21 cellular contexts compared by ENCODE assay signal in the genomic region with DNA sequence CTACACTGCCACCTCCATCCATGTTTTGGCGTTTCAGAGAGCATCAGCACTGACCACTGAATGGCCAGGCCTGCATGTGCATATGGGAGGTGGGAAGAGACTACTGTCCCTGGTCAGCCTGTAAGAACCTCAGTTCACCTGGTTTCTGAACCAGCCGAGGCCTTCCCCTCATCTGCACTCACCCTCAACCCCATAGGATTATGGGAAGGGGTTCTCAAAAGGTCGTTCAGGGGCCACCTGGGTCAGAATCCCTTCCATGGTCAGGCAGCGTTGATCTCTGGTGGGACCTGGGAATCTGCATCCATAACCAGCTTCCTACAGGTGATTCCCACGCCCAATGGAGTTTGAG. TPM values are rescaled to one million over a fixed set of nuclear protein-coding genes. Genes with fewer than 3 reads are reported as not detected.
DNase-seq lines count a peak whose midpoint lies in the region; ATAC-seq, FAIRE-seq and TF ChIP-seq lines count a peak whose summit lies in the region.
"Had no signal": no experiment of that assay in that cellular context is flagged by ENCODE, and none has a peak within 500 bp of the region (broad histone marks: within the 10 kb centered on the region; RNA-seq: fewer than 3 reads in every experiment).

No MANE protein-coding gene starts in this region.

- H3K9me3 Mint-ChIP-seq in CD14-positive monocyte: no peaks in the 10 kb centered on the region
- no peaks in the 10 kb centered on the region for H3K9me3 Mint-ChIP-seq in activated T-helper 17 cell treated with anti-CD3 and anti-CD28 coated beads, Interleukin-2, amount 50 U/mL, for 72 hours
- no peaks in the 10 kb centered on the region for H3K9me3 Mint-ChIP-seq in osteocyte (ENCODE audit: unreplicated experiment)
- no peaks in the 10 kb centered on the region for H3K9me3 Mint-ChIP-seq in CD8-positive, alpha-beta memory T cell
- H3K9me3 Mint-ChIP-seq: activated CD4-positive, alpha-beta memory T cell treated with anti-CD3 and anti-CD28 coated beads for 36 hours; nephron progenitor cell had no signal

- H3K4me1 ChIP-seq in CD8-positive, alpha-beta memory T cell (ENCODE audit: insufficient read depth, low read length): peaks cover 45% of the 10 kb centered on the region
- H3K4me1 ChIP-seq: breast epithelium had no signal

- no peak for ATAC-seq in activated T-helper 17 cell treated with anti-CD3 and anti-CD28 coated beads, Interleukin-2, amount 50 U/mL, for 72 hours (replicated peaks)
- no peak for ATAC-seq in GM18519 (IDR thresholded peaks at IDR 0.05; ENCODE audit: low FRiP score, unreplicated experiment)
- ATAC-seq in activated CD4-positive, CD25-positive, alpha-beta regulatory T cell treated with anti-CD3 and anti-CD28 coated beads, Interleukin-2, amount 50 U/mL, for 24 hours: no peak
- ATAC-seq: K562, left colon had no signal

- no peaks in the 10 kb centered on the region for H3K27me3 ChIP-seq in CD8-positive, alpha-beta memory T cell (ENCODE audit: insufficient read depth, low read length, poor library complexity, severe bottlenecking)
- H3K27me3 ChIP-seq: BE2C, breast epithelium, colonic mucosa, stomach had no signal

- H3K27me3 Mint-ChIP-seq in CD14-positive monocyte (ENCODE audit: low read depth in 3 of 3) (no peaks in the 10 kb centered on the region), osteocyte (ENCODE audit: unreplicated experiment) (no peaks in the 10 kb centered on the region)
- no peaks in the 10 kb centered on the region for H3K27me3 Mint-ChIP-seq in activated T-helper 17 cell treated with anti-CD3 and anti-CD28 coated beads, Interleukin-2, amount 50 U/mL, for 72 hours
- H3K27me3 Mint-ChIP-seq in CD8-positive, alpha-beta memory T cell: no peaks in the 10 kb centered on the region
- H3K27me3 Mint-ChIP-seq: activated CD4-positive, alpha-beta memory T cell treated with anti-CD3 and anti-CD28 coated beads for 36 hours had no signal

- H3K4me1 Mint-ChIP-seq in CD14-positive monocyte: peaks cover 58% of the 10 kb centered on the region
- peaks cover 29% of the 10 kb centered on the region for H3K4me1 Mint-ChIP-seq in activated T-helper 17 cell treated with anti-CD3 and anti-CD28 coated beads, Interleukin-2, amount 50 U/mL, for 72 hours
- H3K4me1 Mint-ChIP-seq in osteocyte (ENCODE audit: unreplicated experiment): peaks cover 19% of the 10 kb centered on the region
- H3K4me1 Mint-ChIP-seq in CD8-positive, alpha-beta memory T cell: peaks cover 41 to 54% (median 51%) of the 10 kb centered on the region in 3 donors

- H3K27ac Mint-ChIP-seq in CD14-positive monocyte: peak overlapping the region in 5 of 7 donors; percentile 48 to 84 (median 58)
- peak overlapping the region; percentile 12 for H3K27ac Mint-ChIP-seq in activated T-helper 17 cell treated with anti-CD3 and anti-CD28 coated beads, Interleukin-2, amount 50 U/mL, for 72 hours
- no peak overlapping the region for H3K27ac Mint-ChIP-seq in osteocyte (ENCODE audit: unreplicated experiment)
- H3K27ac Mint-ChIP-seq in CD8-positive, alpha-beta memory T cell: peak overlapping the region in 3 of 8 donors; percentile 12 to 36 (median 24)
- H3K27ac Mint-ChIP-seq: activated CD4-positive, alpha-beta memory T cell treated with anti-CD3 and anti-CD28 coated beads for 36 hours had no signal

- TF ChIP-seq CTCF in CD14-positive monocyte (IDR thresholded peaks at IDR 0.05): no peak
- TF ChIP-seq CTCF in osteocyte (IDR thresholded peaks at IDR 0.05): no peak

- H3K36me3 Mint-ChIP-seq in CD14-positive monocyte: peaks cover 16 to 36% of the 10 kb centered on the region in 2 donors
- H3K36me3 Mint-ChIP-seq in activated T-helper 17 cell treated with anti-CD3 and anti-CD28 coated beads, Interleukin-2, amount 50 U/mL, for 72 hours (ENCODE audit: low read depth): peaks cover 20% of the 10 kb centered on the region
- no peaks in the 10 kb centered on the region for H3K36me3 Mint-ChIP-seq in osteocyte (ENCODE audit: unreplicated experiment)
- H3K36me3 Mint-ChIP-seq in CD8-positive, alpha-beta memory T cell: peaks cover 0 to 4% (median 1%) of the 10 kb centered on the region in 3 donors

- POLR2A ChIA-PET in CD8-positive, alpha-beta memory T cell (lab: Charles Lee): no interaction called here

- CTCF ChIA-PET in CD8-positive, alpha-beta memory T cell (lab: Charles Lee): no interaction called here

- H3K27ac ChIP-seq in CD8-positive, alpha-beta memory T cell (ENCODE audit: low read depth, low read length): no peak overlapping the region
- H3K27ac ChIP-seq: breast epithelium, colonic mucosa, prostate gland, stomach had no signal

- H3K4me3 Mint-ChIP-seq in CD14-positive monocyte (no peak overlapping the region), osteocyte (ENCODE audit: unreplicated experiment) (no peak overlapping the region)
- H3K4me3 Mint-ChIP-seq in activated T-helper 17 cell treated with anti-CD3 and anti-CD28 coated beads, Interleukin-2, amount 50 U/mL, for 72 hours: no peak overlapping the region
- no peak overlapping the region for H3K4me3 Mint-ChIP-seq in CD8-positive, alpha-beta memory T cell
- H3K4me3 Mint-ChIP-seq: activated CD4-positive, alpha-beta memory T cell treated with anti-CD3 and anti-CD28 coated beads for 36 hours; nephron progenitor cell had no signal

- intact Hi-C loops in CD14-positive monocyte (cut with micrococcal nuclease): loop anchor here in 1 of 2 donors (5.0 kb wide), 2 partner anchors 34 to 74 kb away; no protein-coding TSS in a partner anchor

- FAIRE-seq in GM19239 (lab: Jason Lieb, UNC): peak; percentile 23
- FAIRE-seq: H1, K562 had no signal

- H3K4me3 ChIP-seq in CD8-positive, alpha-beta memory T cell (ENCODE audit: low read length): no peak overlapping the region
- H3K4me3 ChIP-seq: breast epithelium, colonic mucosa, K562, prostate gland, stomach had no signal

- H3K36me3 ChIP-seq in CD8-positive, alpha-beta memory T cell (ENCODE audit: insufficient read depth, low read length): no peaks in the 10 kb centered on the region
- H3K36me3 ChIP-seq: BE2C, breast epithelium, colonic mucosa, prostate gland, stomach had no signal

- DNase-seq in CD14-positive monocyte (ENCODE audit: low spot score) (no peak), GM19239 (ENCODE audit: insufficient read length, low spot score) (no peak), osteocyte (ENCODE audit: extremely low spot score, unreplicated experiment) (peak; percentile 63)
- no peak for DNase-seq in CD8-positive, alpha-beta memory T cell
- DNase-seq: activated CD4-positive, alpha-beta memory T cell treated with anti-CD3 and anti-CD28 coated beads for 36 hours; colonic mucosa; left colon; mesendoderm; NCI-H187 treated with DMSO at 0.1 percent for 48 hours; nephron progenitor cell; Right ventricle myocardium superior; stimulated activated CD4-positive, alpha-beta T cell treated with anti-CD3 and anti-CD28 coated beads, Interleukin-2, amount 100 ng/mL, for 24 hours; stomach had no signal

- no peaks in the 10 kb centered on the region for H3K9me3 ChIP-seq in CD8-positive, alpha-beta memory T cell (ENCODE audit: low read length)
- H3K9me3 ChIP-seq: BE2C, breast epithelium, colonic mucosa, prostate gland, stomach had no signal

RNA-seq across cellular contexts. Expression of a gene that starts 36.7 kb away (rescaled TPM):
- 1 to 10 TPM in 1 of 2 donors, under 1 TPM in 1; 0.79 to 1.4 TPM for polyA plus RNA-seq in CD14-positive monocyte
- 10 to 100 TPM; 15.1 to 42.6 TPM for total RNA-seq in activated T-helper 17 cell treated with anti-CD3 and anti-CD28 coated beads, Interleukin-2, amount 50 U/mL, for 72 hours
- 26.5 and 27.5 TPM in 2 replicates for total RNA-seq in osteocyte
- total RNA-seq in CD8-positive, alpha-beta memory T cell: 10 to 100 TPM; 19.9 to 20.5 TPM
- 0.78 TPM for polyA plus RNA-seq in CD8-positive, alpha-beta memory T cell
